ENCODE assay signal across 19 cellular contexts in genomic region chr3:17431477-17432045, GRCh38.
DNase-seq lines count a peak whose midpoint lies in the region; ATAC-seq, FAIRE-seq and TF ChIP-seq lines count a peak whose summit lies in the region.
"Had no signal": no experiment of that assay in that cellular context is flagged by ENCODE, and none has a peak within 500 bp of the region (broad histone marks: within the 10 kb centered on the region; RNA-seq: fewer than 3 reads in every experiment).

No MANE protein-coding gene starts in this region.

- H3K9me2 ChIP-seq in Karpas-422 (replicated peaks; ENCODE audit: insufficient read depth, low read length) = no peaks in the 10 kb centered on the region

- H3K9ac ChIP-seq in Karpas-422 (ENCODE audit: low read length) = no peak overlapping the region

- H3K27ac ChIP-seq in Karpas-422 (ENCODE audit: low read length) (peak overlapping the region; percentile 60), pancreas (no peak overlapping the region)
- H3K27ac ChIP-seq: ascending aorta had no signal

- H3K27me3 ChIP-seq in Karpas-422 (ENCODE audit: low read length) = no peaks in the 10 kb centered on the region
- H3K27me3 ChIP-seq in pancreas = no peaks in the 10 kb centered on the region
- H3K27me3 ChIP-seq: ascending aorta, ovary, right atrium auricular region had no signal

- peak; percentile 24 for DNase-seq in AG20443 (ENCODE audit: low spot score)
- no peak for DNase-seq in Karpas-422
- DNase-seq in pancreas = no peak
- DNase-seq in cerebellar nuclear complex (lab: John Stamatoyannopoulos, UW) = no peak
- no peak for DNase-seq in epidermal melanocyte (ENCODE audit: insufficient read length, low spot score)
- DNase-seq in NCI-H1694 (lab: John Stamatoyannopoulos, UW) = no peak
- DNase-seq: activated CD4-positive, alpha-beta T cell treated with anti-CD3 and anti-CD28 coated beads, Interleukin-2, amount 50 U/mL, for 1 hour; CD8-positive, alpha-beta memory T cell; head of caudate nucleus; naive thymus-derived CD8-positive, alpha-beta T cell; NCI-H1048; NCI-H226; ovary; stimulated activated CD4-positive, alpha-beta T cell treated with anti-CD3 and anti-CD28 coated beads, Interleukin-15, amount 100 ng/mL, for 24 hours; stimulated activated CD8-positive, alpha-beta memory T cell treated with anti-CD3 and anti-CD28 coated beads, Interleukin-4, amount 100 ng/mL, for 48 hours had no signal

- WGBS in pancreas, 2 donors = 92 to 97% methylated on average over 2 of the region's 2 CpGs

- FAIRE-seq in endometrium (lab: Jason Lieb, UNC) (peak; percentile 98), pancreas (lab: Jason Lieb, UNC) (peak; percentile 23)
- FAIRE-seq: GM12878 had no signal

- H3K4me3 ChIP-seq in Karpas-422 (ENCODE audit: low read length) (no peak overlapping the region), pancreas (no peak overlapping the region)
- H3K4me3 ChIP-seq: ascending aorta, GM12878, ovary, right atrium auricular region had no signal

- H3K36me3 ChIP-seq in Karpas-422 (ENCODE audit: insufficient read depth, low read length) (0 out of 2 replicates have a peak, but pooled peaks cover 8% of the 10 kb centered on the region), pancreas (no peaks in the 10 kb centered on the region)
- H3K36me3 ChIP-seq: ascending aorta, ovary, right atrium auricular region had no signal

- peaks cover 17% of the 10 kb centered on the region for H3K79me2 ChIP-seq in Karpas-422 (ENCODE audit: low read length)

- H4K20me1 ChIP-seq in Karpas-422 (ENCODE audit: insufficient read depth, low read depth, low read length) = no peaks in the 10 kb centered on the region

- ATAC-seq in pancreas = no peak
- ATAC-seq: naive thymus-derived CD8-positive, alpha-beta T cell had no signal

- H3K4me1 ChIP-seq in Karpas-422 (ENCODE audit: low read length) = peaks cover 28% of the 10 kb centered on the region
- H3K4me1 ChIP-seq in pancreas = peaks cover 4 to 16% (median 8%) of the 10 kb centered on the region in 3 donors

- H3K4me2 ChIP-seq in Karpas-422 (ENCODE audit: low read depth, low read length, poor library complexity, severe bottlenecking) = peak overlapping the region; percentile 14

- H2AFZ ChIP-seq in Karpas-422 (ENCODE audit: low read length) = no peak overlapping the region; the same call in 1 of the 2 replicates

- H3K9me3 ChIP-seq in Karpas-422 (ENCODE audit: low read length) = no peaks in the 10 kb centered on the region; the same call in 1 of the 2 replicates
- no peaks in the 10 kb centered on the region for H3K9me3 ChIP-seq in pancreas
- H3K9me3 ChIP-seq: ascending aorta, ovary, right atrium auricular region had no signal

- TF ChIP-seq CTCF in pancreas (IDR thresholded peaks at IDR 0.05) = no peak

- intact Hi-C loops in pancreas (cut with DNase I) = no loop called here
